ENCODE assay signal across 9 cellular contexts in genomic region chr2:137381731-137382130, GRCh38.
"Had no signal": no experiment of that assay in that cellular context is flagged by ENCODE, and none has a peak within 500 bp of the region (broad histone marks: within the 10 kb centered on the region; RNA-seq: fewer than 3 reads in every experiment).

No MANE protein-coding gene starts in this region.

- H3K36me3 ChIP-seq: HAP-1 had no signal

- H3K9ac ChIP-seq: GM23248 had no signal

- H3K4me2 ChIP-seq: GM23338 had no signal

- H2AFZ ChIP-seq: GM23248, GM23338 had no signal

- H3K9me3 Mint-ChIP-seq: HFFc6 had no signal

- ATAC-seq: GM23338, HCT116 had no signal

- H3K9me3 ChIP-seq: HAP-1 had no signal

- H3K4me3 ChIP-seq: GM23248, GM23338, HAP-1 had no signal

- DNase-seq: GM23248, GOT3, H7, H9, HCEC 1CT, HFFc6 had no signal

- H3K27ac Mint-ChIP-seq: GM23338, H9, HFFc6 had no signal

- H3K4me3 Mint-ChIP-seq: GM23338, H9, HFFc6 had no signal

- H3K4me1 ChIP-seq: HAP-1 had no signal

- H3K27ac ChIP-seq: GM23248 had no signal
